ENCODE assay signal across 12 cellular contexts in the genomic region with DNA sequence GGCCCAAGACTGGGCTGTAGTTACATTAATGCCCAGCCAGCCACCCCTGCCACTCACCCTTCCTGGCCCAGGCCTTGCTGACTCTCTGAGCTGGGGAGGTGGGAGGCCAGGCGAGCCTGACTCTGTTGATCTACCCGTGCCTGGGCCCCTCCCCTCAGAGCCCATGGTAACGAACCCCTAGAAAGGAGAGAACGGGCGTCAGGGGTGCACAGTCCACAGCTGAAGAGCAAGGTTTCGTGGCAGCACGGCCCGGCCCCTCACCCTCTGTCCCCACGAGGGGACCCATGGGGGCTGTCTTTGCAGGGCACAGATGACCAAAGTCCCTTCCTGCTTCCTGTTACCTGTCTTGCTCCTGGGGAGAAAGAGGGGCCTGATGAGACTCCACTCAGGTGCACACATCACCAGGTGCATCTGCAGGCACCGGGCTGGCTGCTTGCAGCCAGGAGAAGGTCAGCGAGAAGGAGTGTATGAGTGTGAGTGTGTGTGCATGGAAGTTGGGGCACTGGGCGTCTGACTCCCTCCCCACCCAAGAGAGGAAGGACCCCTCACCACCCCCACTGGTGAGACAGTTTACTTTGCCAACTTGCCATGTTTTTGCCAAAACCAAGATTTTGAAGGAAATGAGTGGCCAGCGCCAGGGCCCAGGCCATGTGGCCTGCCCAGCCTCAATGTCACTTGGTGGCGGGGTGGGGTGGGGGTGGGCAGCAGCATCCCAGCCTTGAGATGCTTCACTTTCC.
A peak's percentile ranks its signal among the peaks of the same experiment; 100 is the strongest.
DNase-seq lines count a peak whose midpoint lies in the region; ATAC-seq and TF ChIP-seq lines count a peak whose summit lies in the region.
"Had no signal": no experiment of that assay in that cellular context is flagged by ENCODE, and none has a peak within 500 bp of the region (broad histone marks: within the 10 kb centered on the region; RNA-seq: fewer than 3 reads in every experiment).

No MANE protein-coding gene starts in this region.

- WGBS in body of pancreas, 2 donors, result 92 to 96% methylated on average over 4 to 14 of the region's 14 CpGs

- no peak for TF ChIP-seq CTCF in CD4-positive, alpha-beta T cell (IDR thresholded peaks at IDR 0.05)
- TF ChIP-seq CTCF in GM13976 (IDR thresholded peaks at IDR 0.05; ENCODE audit: borderline replicate concordance, control extremely low read depth, extremely low read depth, insufficient read depth, missing control alignments) (no peak), HFFc6 (IDR thresholded peaks at IDR 0.05) (no peak), body of pancreas (IDR thresholded peaks at IDR 0.05) (no peak)

- POLR2A ChIA-PET in CD4-positive, alpha-beta T cell (lab: Charles Lee), result interaction anchor here (1.5 kb wide), 1 partner anchor 458 kb away, joined by 6 read pairs; a partner anchor contains a TSS

- H3K9me3 ChIP-seq in CD4-positive, alpha-beta T cell (ENCODE audit: control insufficient read depth, low read length), result no peaks in the 10 kb centered on the region
- H3K9me3 ChIP-seq in body of pancreas, result no peaks in the 10 kb centered on the region
- H3K9me3 ChIP-seq: tibial nerve had no signal

- no peaks in the 10 kb centered on the region for H3K4me1 ChIP-seq in body of pancreas

- H3K4me3 ChIP-seq in body of pancreas, result no peak overlapping the region
- H3K4me3 ChIP-seq: tibial nerve had no signal

- DNase-seq in CD4-positive, alpha-beta T cell, result no peak
- DNase-seq in GM13976 (ENCODE audit: low spot score) (peak; percentile 26), HFFc6 (no peak), body of pancreas (no peak)
- DNase-seq in central memory CD8-positive, alpha-beta T cell (ENCODE audit: low spot score in 2 of 2), result no peak
- peak; percentile 26 for DNase-seq in natural killer cell treated with Interleukin-12 subunit alpha and Interleukin-12 subunit beta and Interleukin-15 and Interleukin-18, amount 100 ng/mL, for 72 hours (ENCODE audit: low spot score)
- DNase-seq: C1 segment of cervical spinal cord, NCI-H1105 treated with DMSO at 0.1 percent for 48 hours, OCI-M1, SW 1271 had no signal

- peaks cover 9% of the 10 kb centered on the region for H3K4me1 Mint-ChIP-seq in CD4-positive, alpha-beta T cell (ENCODE audit: low read depth)
- H3K4me1 Mint-ChIP-seq in central memory CD8-positive, alpha-beta T cell, result peaks cover 4% of the 10 kb centered on the region
- peaks cover 0 to 9% of the 10 kb centered on the region in 2 donors for H3K4me1 Mint-ChIP-seq in natural killer cell treated with Interleukin-12 subunit alpha and Interleukin-12 subunit beta and Interleukin-15 and Interleukin-18, amount 100 ng/mL, for 72 hours (ENCODE audit: low read depth in 2 of 2)
- peaks cover 4% of the 10 kb centered on the region for H3K4me1 Mint-ChIP-seq in HFFc6 (ENCODE audit: low read depth)

- no peaks in the 10 kb centered on the region for H3K9me3 Mint-ChIP-seq in CD4-positive, alpha-beta T cell
- H3K9me3 Mint-ChIP-seq in central memory CD8-positive, alpha-beta T cell, result no peaks in the 10 kb centered on the region
- no peaks in the 10 kb centered on the region for H3K9me3 Mint-ChIP-seq in natural killer cell treated with Interleukin-12 subunit alpha and Interleukin-12 subunit beta and Interleukin-15 and Interleukin-18, amount 100 ng/mL, for 72 hours
- H3K9me3 Mint-ChIP-seq in HFFc6, result no peaks in the 10 kb centered on the region

- no peak for TF ChIP-seq POLR2A in body of pancreas (IDR thresholded peaks at IDR 0.05)

- peaks cover 0 to 2% of the 10 kb centered on the region in 2 donors for H3K36me3 ChIP-seq in body of pancreas (replicated peaks in 1 of 2; ENCODE audit: insufficient read depth in 1 of 2, low read depth in 2 of 2)

- in situ Hi-C loops in GM13976 (cut with MboI; ENCODE audit: low sequenced_read_pairs, unreplicated experiment), result loop anchor here (10.0 kb wide), 1 partner anchor 175 kb away; no protein-coding TSS in a partner anchor

- H3K4me3 Mint-ChIP-seq in CD4-positive, alpha-beta T cell, result no peak overlapping the region
- H3K4me3 Mint-ChIP-seq in central memory CD8-positive, alpha-beta T cell, result no peak overlapping the region
- no peak overlapping the region for H3K4me3 Mint-ChIP-seq in natural killer cell treated with Interleukin-12 subunit alpha and Interleukin-12 subunit beta and Interleukin-15 and Interleukin-18, amount 100 ng/mL, for 72 hours
- H3K4me3 Mint-ChIP-seq in HFFc6, result no peak overlapping the region

- CTCF ChIA-PET in CD4-positive, alpha-beta T cell (lab: Charles Lee), result no interaction called here

- peak overlapping the region; percentile 42 for H3K27ac Mint-ChIP-seq in CD4-positive, alpha-beta T cell
- peak overlapping the region; percentile 78 for H3K27ac Mint-ChIP-seq in central memory CD8-positive, alpha-beta T cell (ENCODE audit: low read depth)
- no peak overlapping the region for H3K27ac Mint-ChIP-seq in natural killer cell treated with Interleukin-12 subunit alpha and Interleukin-12 subunit beta and Interleukin-15 and Interleukin-18, amount 100 ng/mL, for 72 hours
- no peak overlapping the region for H3K27ac Mint-ChIP-seq in HFFc6

- H3K27me3 Mint-ChIP-seq in CD4-positive, alpha-beta T cell, result no peaks in the 10 kb centered on the region
- H3K27me3 Mint-ChIP-seq in central memory CD8-positive, alpha-beta T cell, result no peaks in the 10 kb centered on the region
- H3K27me3 Mint-ChIP-seq in natural killer cell treated with Interleukin-12 subunit alpha and Interleukin-12 subunit beta and Interleukin-15 and Interleukin-18, amount 100 ng/mL, for 72 hours, result no peaks in the 10 kb centered on the region
- H3K27me3 Mint-ChIP-seq in HFFc6 (ENCODE audit: insufficient read depth), result peaks cover 33% of the 10 kb centered on the region

- ATAC-seq in CD4-positive, alpha-beta T cell (ENCODE audit: poor library complexity), result no peak
- ATAC-seq in central memory CD8-positive, alpha-beta T cell (replicated peaks; ENCODE audit: extremely low read depth, poor library complexity, severe bottlenecking), result no peak
- no peak for ATAC-seq in natural killer cell treated with Interleukin-12 subunit alpha and Interleukin-12 subunit beta and Interleukin-15 and Interleukin-18, amount 100 ng/mL, for 72 hours
- no peak for ATAC-seq in HG02981 (IDR thresholded peaks at IDR 0.05; ENCODE audit: unreplicated experiment)
- no peak for ATAC-seq in body of pancreas

- intact Hi-C loops in CD4-positive, alpha-beta T cell (cut with DNase I, micrococcal nuclease), result no loop called here
- intact Hi-C loops in body of pancreas (cut with DNase I), result no loop called here

- peaks cover 56% of the 10 kb centered on the region for H3K36me3 Mint-ChIP-seq in CD4-positive, alpha-beta T cell (ENCODE audit: low read depth)
- H3K36me3 Mint-ChIP-seq in central memory CD8-positive, alpha-beta T cell (ENCODE audit: insufficient read depth), result peaks cover 40% of the 10 kb centered on the region
- H3K36me3 Mint-ChIP-seq in natural killer cell treated with Interleukin-12 subunit alpha and Interleukin-12 subunit beta and Interleukin-15 and Interleukin-18, amount 100 ng/mL, for 72 hours, result no peaks in the 10 kb centered on the region
- peaks cover 10% of the 10 kb centered on the region for H3K36me3 Mint-ChIP-seq in HFFc6 (ENCODE audit: low read depth)

- no peaks in the 10 kb centered on the region for H3K27me3 ChIP-seq in CD4-positive, alpha-beta T cell (ENCODE audit: control insufficient read depth, insufficient read depth, low read length)
- no peaks in the 10 kb centered on the region for H3K27me3 ChIP-seq in body of pancreas
- H3K27me3 ChIP-seq: tibial nerve had no signal

- H3K27ac ChIP-seq in CD4-positive, alpha-beta T cell (ENCODE audit: low read depth, low read length), result no peak overlapping the region
- no peak overlapping the region for H3K27ac ChIP-seq in body of pancreas
- H3K27ac ChIP-seq: tibial nerve had no signal

Comparison
In these comparisons a context has a peak if more than half of its experiments do, and no peak if none do; other contexts are left out.
1. DNase-seq: peak in GM13976 (single experiment) and natural killer cell treated with Interleukin-12 subunit alpha and Interleukin-12 subunit beta and Interleukin-15 and Interleukin-18, amount 100 ng/mL, for 72 hours (single experiment); none in CD4-positive, alpha-beta T cell (0 of 10), central memory CD8-positive, alpha-beta T cell (0 of 2), HFFc6 (single experiment) and body of pancreas (0 of 4).
2. H3K27ac Mint-ChIP-seq: peak in CD4-positive, alpha-beta T cell (single experiment) and central memory CD8-positive, alpha-beta T cell (single experiment); none in natural killer cell treated with Interleukin-12 subunit alpha and Interleukin-12 subunit beta and Interleukin-15 and Interleukin-18, amount 100 ng/mL, for 72 hours (0 of 2) and HFFc6 (single experiment).